In the genomic region with DNA sequence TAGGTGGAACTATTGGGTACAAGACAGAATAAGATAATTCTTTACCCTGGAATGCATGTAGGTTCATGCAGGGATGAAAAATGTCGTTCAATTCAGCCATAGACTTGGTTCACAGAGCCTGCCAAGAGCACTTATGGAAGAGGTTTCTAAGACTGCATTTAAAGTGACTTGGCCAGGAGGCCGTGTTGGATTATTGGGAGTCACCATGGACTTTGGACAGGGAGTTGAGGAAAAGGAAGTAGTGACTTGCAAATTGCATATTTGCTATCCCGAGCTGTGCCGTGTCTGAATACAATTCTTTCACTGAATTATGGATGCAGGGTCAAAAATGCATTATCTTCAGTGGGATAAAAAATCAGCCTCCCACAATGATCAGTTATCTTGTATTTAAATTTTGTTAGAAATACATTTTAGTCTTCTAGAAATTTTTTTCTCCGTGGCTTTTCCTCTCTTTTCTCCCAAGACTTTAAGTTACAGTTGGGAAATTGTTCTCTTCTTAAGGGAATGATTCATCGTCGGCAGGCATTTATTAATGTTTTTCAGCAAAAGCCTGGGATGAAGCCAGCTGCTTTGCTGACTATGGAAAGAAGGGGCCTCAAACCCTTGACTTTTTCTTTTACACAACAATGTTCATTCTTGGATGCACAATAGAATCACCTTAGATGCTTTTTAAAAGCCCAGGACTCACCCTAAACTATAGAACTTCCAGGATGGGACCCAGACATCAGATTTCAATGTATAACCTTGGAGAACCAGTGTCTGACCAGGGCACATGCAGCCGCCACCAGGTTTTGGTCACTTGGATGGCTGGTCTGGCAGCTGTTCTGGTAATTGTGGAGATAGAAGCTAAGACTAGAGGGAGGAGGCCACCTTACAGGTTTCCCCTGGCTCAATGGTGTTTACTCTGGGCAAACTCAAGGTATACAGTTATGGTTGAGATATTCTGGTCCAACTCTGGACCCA, we compare ENCODE assay signal across 1 cellular context.
TF ChIP-seq lines count a peak whose summit lies in the region.

No MANE protein-coding gene starts in this region.

TF ChIP-seq in A549, 52 proteins besides CTCF, POLR2A, EP300 and RAD21 (continued from another document):
- TF ChIP-seq, protein P1, sequence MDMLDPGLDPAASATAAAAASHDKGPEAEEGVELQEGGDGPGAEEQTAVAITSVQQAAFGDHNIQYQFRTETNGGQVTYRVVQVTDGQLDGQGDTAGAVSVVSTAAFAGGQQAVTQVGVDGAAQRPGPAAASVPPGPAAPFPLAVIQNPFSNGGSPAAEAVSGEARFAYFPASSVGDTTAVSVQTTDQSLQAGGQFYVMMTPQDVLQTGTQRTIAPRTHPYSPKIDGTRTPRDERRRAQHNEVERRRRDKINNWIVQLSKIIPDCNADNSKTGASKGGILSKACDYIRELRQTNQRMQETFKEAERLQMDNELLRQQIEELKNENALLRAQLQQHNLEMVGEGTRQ (IDR thresholded peaks at IDR 0.05), result no peak
- TF ChIP-seq NPAS2 (CRISPR knock-in tag; IDR thresholded peaks at IDR 0.05; ENCODE audit: borderline replicate concordance) (no peak), EHMT2 (IDR thresholded peaks at IDR 0.05; ENCODE audit: low read depth) (no peak), ZFP36 (IDR thresholded peaks at IDR 0.05; ENCODE audit: borderline replicate concordance, partially characterized antibody) (no peak), ZC3H11A (IDR thresholded peaks at IDR 0.05) (no peak), FOXS1 (CRISPR knock-in tag; IDR thresholded peaks at IDR 0.05) (no peak), CBX8 (IDR thresholded peaks at IDR 0.05) (no peak), POLR2AphosphoS2 (conservative IDR thresholded peaks at IDR 0.05; ENCODE audit: low read length) (no peak), MAZ (IDR thresholded peaks at IDR 0.05; ENCODE audit: borderline replicate concordance, low read depth, low read length) (no peak), MYC (IDR thresholded peaks at IDR 0.05; ENCODE audit: borderline replicate concordance, low read length) (no peak), KDM1A (IDR thresholded peaks at IDR 0.05; ENCODE audit: low read depth) (no peak), JUNB (IDR thresholded peaks at IDR 0.05) (peak; percentile 44; the same call in 1 of the 2 replicates), RARB (CRISPR knock-in tag; IDR thresholded peaks at IDR 0.05) (no peak), ESRRA (IDR thresholded peaks at IDR 0.05; ENCODE audit: borderline replicate concordance, low read length) (no peak), KDM5A (IDR thresholded peaks at IDR 0.05) (no peak), HDAC2 (IDR thresholded peaks at IDR 0.05) (no peak), GATA3 (IDR thresholded peaks at IDR 0.05; ENCODE audit: borderline replicate concordance) (no peak), BHLHE40 (IDR thresholded peaks at IDR 0.05; ENCODE audit: low read depth, low read length) (no peak), CHD2 (IDR thresholded peaks at IDR 0.05; ENCODE audit: low read length, partially characterized antibody) (no peak)
- TF ChIP-seq, protein P2, sequence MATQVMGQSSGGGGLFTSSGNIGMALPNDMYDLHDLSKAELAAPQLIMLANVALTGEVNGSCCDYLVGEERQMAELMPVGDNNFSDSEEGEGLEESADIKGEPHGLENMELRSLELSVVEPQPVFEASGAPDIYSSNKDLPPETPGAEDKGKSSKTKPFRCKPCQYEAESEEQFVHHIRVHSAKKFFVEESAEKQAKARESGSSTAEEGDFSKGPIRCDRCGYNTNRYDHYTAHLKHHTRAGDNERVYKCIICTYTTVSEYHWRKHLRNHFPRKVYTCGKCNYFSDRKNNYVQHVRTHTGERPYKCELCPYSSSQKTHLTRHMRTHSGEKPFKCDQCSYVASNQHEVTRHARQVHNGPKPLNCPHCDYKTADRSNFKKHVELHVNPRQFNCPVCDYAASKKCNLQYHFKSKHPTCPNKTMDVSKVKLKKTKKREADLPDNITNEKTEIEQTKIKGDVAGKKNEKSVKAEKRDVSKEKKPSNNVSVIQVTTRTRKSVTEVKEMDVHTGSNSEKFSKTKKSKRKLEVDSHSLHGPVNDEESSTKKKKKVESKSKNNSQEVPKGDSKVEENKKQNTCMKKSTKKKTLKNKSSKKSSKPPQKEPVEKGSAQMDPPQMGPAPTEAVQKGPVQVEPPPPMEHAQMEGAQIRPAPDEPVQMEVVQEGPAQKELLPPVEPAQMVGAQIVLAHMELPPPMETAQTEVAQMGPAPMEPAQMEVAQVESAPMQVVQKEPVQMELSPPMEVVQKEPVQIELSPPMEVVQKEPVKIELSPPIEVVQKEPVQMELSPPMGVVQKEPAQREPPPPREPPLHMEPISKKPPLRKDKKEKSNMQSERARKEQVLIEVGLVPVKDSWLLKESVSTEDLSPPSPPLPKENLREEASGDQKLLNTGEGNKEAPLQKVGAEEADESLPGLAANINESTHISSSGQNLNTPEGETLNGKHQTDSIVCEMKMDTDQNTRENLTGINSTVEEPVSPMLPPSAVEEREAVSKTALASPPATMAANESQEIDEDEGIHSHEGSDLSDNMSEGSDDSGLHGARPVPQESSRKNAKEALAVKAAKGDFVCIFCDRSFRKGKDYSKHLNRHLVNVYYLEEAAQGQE (IDR thresholded peaks at IDR 0.05), result no peak
